In the genomic region with DNA sequence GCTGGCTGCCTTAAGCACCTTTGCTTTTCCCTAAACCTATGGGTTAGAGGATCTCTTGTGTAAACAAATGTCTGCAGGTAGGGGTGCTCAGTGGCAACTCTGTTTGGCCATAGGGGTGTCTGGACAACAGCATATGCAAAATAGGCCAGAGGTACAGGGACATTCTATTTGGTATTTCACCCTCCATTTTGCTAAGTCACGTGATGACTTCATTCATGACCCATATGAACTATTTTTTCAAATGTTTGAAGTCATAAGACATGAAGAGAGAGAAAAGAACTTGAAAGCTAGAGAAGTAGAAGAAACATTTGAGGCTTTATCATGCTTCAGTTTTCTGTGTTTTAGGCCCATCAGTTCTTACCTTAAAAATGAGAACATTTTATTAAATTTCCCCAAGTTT, we compare ENCODE assay signal across 20 cellular contexts.
DNase-seq lines count a peak whose midpoint lies in the region; ATAC-seq, FAIRE-seq and TF ChIP-seq lines count a peak whose summit lies in the region.
"Had no signal": no experiment of that assay in that cellular context is flagged by ENCODE, and none has a peak within 500 bp of the region (broad histone marks: within the 10 kb centered on the region; RNA-seq: fewer than 3 reads in every experiment).

No MANE protein-coding gene starts in this region.

- H3K23ac ChIP-seq in trophoblast cell (ENCODE audit: low read length): no peak overlapping the region

- TF ChIP-seq RAD21 in HepG2 (CRISPR knock-in tag; IDR thresholded peaks at IDR 0.05) (no peak), K562 (CRISPR knock-in tag; conservative IDR thresholded peaks at IDR 0.05 in 1 of 2, IDR thresholded peaks at IDR 0.05 in 1 of 2) (no peak)

- intact Hi-C loops in HepG2 (cut with micrococcal nuclease; ENCODE audit: unreplicated experiment) (no loop called here), right lobe of liver (cut with DNase I) (no loop called here), K562 (cut with micrococcal nuclease) (no loop called here)

- ATAC-seq in HepG2 (no peak), right lobe of liver (no peak), K562 (no peak)
- ATAC-seq: A549; CD8-positive, alpha-beta T cell had no signal

- H3K4ac ChIP-seq in trophoblast cell (ENCODE audit: low read depth, low read length): no peak overlapping the region

- H2AFZ ChIP-seq in HepG2 (ENCODE audit: low read length) (no peak overlapping the region), K562 (ENCODE audit: low read depth, low read length) (no peak overlapping the region), trophoblast cell (ENCODE audit: insufficient read depth, low read length, poor library complexity) (no peak overlapping the region)

- H3K4me1 ChIP-seq in HepG2 (ENCODE audit: insufficient read depth, low read length): peaks cover 3% of the 10 kb centered on the region
- H3K4me1 ChIP-seq in right lobe of liver: no peaks in the 10 kb centered on the region
- no peaks in the 10 kb centered on the region for H3K4me1 ChIP-seq in K562 (replicated peaks in 1 of 2; ENCODE audit: control insufficient read depth in 2 of 2, insufficient read depth in 2 of 2, low read length in 2 of 2)
- H3K4me1 ChIP-seq in trophoblast cell (ENCODE audit: control insufficient read depth in 1 of 2, insufficient read depth in 2 of 2, low read length in 2 of 2): no peaks in the 10 kb centered on the region
- H3K4me1 ChIP-seq: Caco-2 had no signal

- no peak overlapping the region for H4K91ac ChIP-seq in trophoblast cell (ENCODE audit: low read depth, low read length)

- no peak for TF ChIP-seq POLR2A in HepG2 (IDR thresholded peaks at IDR 0.05; ENCODE audit: insufficient read depth in 1 of 2, low read depth in 2 of 2, low read length in 2 of 2)
- TF ChIP-seq POLR2A in right lobe of liver (IDR thresholded peaks at IDR 0.05): no peak
- TF ChIP-seq POLR2A in K562 (conservative IDR thresholded peaks at IDR 0.05): no peak

- H3K4me2 ChIP-seq in HepG2 (ENCODE audit: low read depth, low read length): no peak overlapping the region
- no peak overlapping the region for H3K4me2 ChIP-seq in K562 (ENCODE audit: insufficient read depth, low read length)
- H3K4me2 ChIP-seq in trophoblast cell (ENCODE audit: low read length): no peak overlapping the region
- H3K4me2 ChIP-seq: A549; BLaER1 treated with 17β-estradiol and CSF1 and Interleukin-3, amounts not matched to agents 10 nM and 100 nM had no signal

- H2BK12ac ChIP-seq in trophoblast cell (ENCODE audit: low read length): no peak overlapping the region

- POLR2A ChIA-PET in HepG2 (lab: Yijun Ruan, JAX): no interaction called here
- POLR2A ChIA-PET in K562 (lab: Yijun Ruan, JAX): no interaction called here

- no peak overlapping the region for H3K4me3 ChIP-seq in HepG2 (replicated peaks in 1 of 3; ENCODE audit: insufficient read depth in 1 of 3, low read depth in 2 of 3, low read length in 3 of 3)
- H3K4me3 ChIP-seq in right lobe of liver: no peak overlapping the region
- no peak overlapping the region for H3K4me3 ChIP-seq in K562
- no peak overlapping the region for H3K4me3 ChIP-seq in trophoblast cell (ENCODE audit: low read depth, low read length)
- H3K4me3 ChIP-seq: A549; BLaER1 treated with 17β-estradiol and CSF1 and Interleukin-3, amounts not matched to agents 10 nM and 100 nM had no signal

- 19% methylated on average over 1 of the region's 1 CpG for WGBS in HepG2 (ENCODE audit: low lambda C conversion rate)
- 100% methylated on average over 1 of the region's 1 CpG for WGBS in right lobe of liver (ENCODE audit: insufficient coverage, low coverage, low lambda C conversion rate, missing lambda C conversion rate)
- WGBS in K562 (ENCODE audit: insufficient coverage, low coverage, missing lambda C conversion rate): 0% methylated on average over 1 of the region's 1 CpG
- no CpG with 5 or more reads among the region's 1 CpG for WGBS in trophoblast cell (ENCODE audit: extremely low coverage, insufficient coverage, insufficient read length)

- CTCF ChIA-PET in HepG2 (lab: Yijun Ruan, JAX; ENCODE audit: low intra/inter-chr PET ratio, low total read pairs) (no interaction called here), K562 (lab: Yijun Ruan, JAX; ENCODE audit: low intra/inter-chr PET ratio) (no interaction called here)

- no peaks in the 10 kb centered on the region for H3K27me3 ChIP-seq in HepG2 (ENCODE audit: control insufficient read depth in 1 of 2, insufficient read depth in 2 of 2, low read length in 2 of 2)
- no peaks in the 10 kb centered on the region for H3K27me3 ChIP-seq in right lobe of liver
- peaks cover 0 to 5% of the 10 kb centered on the region in 2 experiments; a peak in 3 of 5 replicates for H3K27me3 ChIP-seq in K562 (ENCODE audit: control insufficient read depth in 2 of 2, insufficient read depth in 2 of 2, low read length in 2 of 2)
- H3K27me3 ChIP-seq in trophoblast cell (ENCODE audit: insufficient read depth, low read length): no peaks in the 10 kb centered on the region
- H3K27me3 ChIP-seq: BLaER1 treated with 17β-estradiol and CSF1 and Interleukin-3, amounts not matched to agents 10 nM and 100 nM had no signal

- TF ChIP-seq CTCF in HepG2 (CRISPR knock-in tag; IDR thresholded peaks at IDR 0.05): no peak
- TF ChIP-seq CTCF in right lobe of liver (IDR thresholded peaks at IDR 0.05): no peak
- TF ChIP-seq CTCF in K562 (IDR thresholded peaks at IDR 0.05 in 2 of 3, conservative IDR thresholded peaks at IDR 0.05 in 1 of 3; ENCODE audit: insufficient read depth in 2 of 3, low read depth in 1 of 3, low read length in 3 of 3): no peak

- no peak overlapping the region for H3K14ac ChIP-seq in trophoblast cell (ENCODE audit: low read length)

- H4K20me1 ChIP-seq in HepG2 (ENCODE audit: insufficient read depth, low read length) (no peaks in the 10 kb centered on the region), K562 (replicated peaks; ENCODE audit: control insufficient read depth, insufficient read depth, low read length) (no peaks in the 10 kb centered on the region)
- H4K20me1 ChIP-seq: BLaER1 treated with 17β-estradiol and CSF1 and Interleukin-3, amounts not matched to agents 10 nM and 100 nM had no signal

- H3K9ac ChIP-seq in HepG2 (ENCODE audit: insufficient read depth, low read depth, low read length): no peak overlapping the region
- no peak overlapping the region for H3K9ac ChIP-seq in K562 (ENCODE audit: insufficient read depth in 1 of 2, low read depth in 2 of 2, low read length in 2 of 2)
- H3K9ac ChIP-seq in trophoblast cell (ENCODE audit: low read length): peak overlapping the region; percentile 13
- H3K9ac ChIP-seq: BLaER1 treated with 17β-estradiol and CSF1 and Interleukin-3, amounts not matched to agents 10 nM and 100 nM had no signal

- H3K36me3 ChIP-seq in HepG2 (replicated peaks in 1 of 2; ENCODE audit: control insufficient read depth in 1 of 2, insufficient read depth in 2 of 2, low read length in 2 of 2) (no peaks in the 10 kb centered on the region), right lobe of liver (no peaks in the 10 kb centered on the region), K562 (ENCODE audit: control insufficient read depth, insufficient read depth, low read length) (no peaks in the 10 kb centered on the region), trophoblast cell (ENCODE audit: control insufficient read depth in 1 of 2, insufficient read depth in 2 of 2, low read length in 2 of 2) (no peaks in the 10 kb centered on the region)
- H3K36me3 ChIP-seq: BLaER1 treated with 17β-estradiol and CSF1 and Interleukin-3, amounts not matched to agents 10 nM and 100 nM had no signal

- BruUV-seq in HepG2 (replicated peaks; lab: Mats Ljungman, UMichigan) (no TSS peak), K562 (replicated peaks; lab: Mats Ljungman, UMichigan) (no TSS peak)

- H3K79me2 ChIP-seq in HepG2 (ENCODE audit: insufficient read depth, low read length) (no peaks in the 10 kb centered on the region), K562 (ENCODE audit: control insufficient read depth, insufficient read depth, low read length) (no peaks in the 10 kb centered on the region), trophoblast cell (ENCODE audit: control insufficient read depth, insufficient read depth, low read length, poor library complexity) (no peaks in the 10 kb centered on the region)

- H3K27ac ChIP-seq in HepG2 (ENCODE audit: extremely low read length, insufficient read depth, low read length): no peak overlapping the region
- H3K27ac ChIP-seq in right lobe of liver: no peak overlapping the region
- no peak overlapping the region for H3K27ac ChIP-seq in K562 (ENCODE audit: extremely low read depth, low read depth, low read length)
- H3K27ac ChIP-seq in trophoblast cell (ENCODE audit: low read depth, low read length): no peak overlapping the region
- H3K27ac ChIP-seq: 22Rv1; A549; BLaER1 treated with 17β-estradiol and CSF1 and Interleukin-3, amounts not matched to agents 10 nM and 100 nM; C4-2B had no signal

- no peak for FAIRE-seq in HepG2 (lab: Jason Lieb, UNC)
- FAIRE-seq in K562 (lab: Jason Lieb, UNC): no peak
- FAIRE-seq: A549, D721Med, G401.6, GM12892, GM18507 had no signal

- H3K18ac ChIP-seq in trophoblast cell (ENCODE audit: low read length): no peak overlapping the region

- H4K12ac ChIP-seq in trophoblast cell (ENCODE audit: low read depth, low read length): no peak overlapping the region

- no peaks in the 10 kb centered on the region for H3K9me3 ChIP-seq in HepG2 (ENCODE audit: low read length)
- no peaks in the 10 kb centered on the region for H3K9me3 ChIP-seq in right lobe of liver
- no peaks in the 10 kb centered on the region for H3K9me3 ChIP-seq in K562 (replicated peaks; ENCODE audit: control insufficient read depth, insufficient read depth, low read depth, low read length)
- H3K9me3 ChIP-seq in trophoblast cell (ENCODE audit: insufficient read depth, low read depth, low read length): no peaks in the 10 kb centered on the region
- H3K9me3 ChIP-seq: BLaER1 treated with 17β-estradiol and CSF1 and Interleukin-3, amounts not matched to agents 10 nM and 100 nM; Caco-2 had no signal

- no peak overlapping the region for H2AK5ac ChIP-seq in trophoblast cell (ENCODE audit: low read length)

- no peak overlapping the region for H4K8ac ChIP-seq in trophoblast cell (ENCODE audit: low read depth, low read length)

- no peak overlapping the region for H2BK120ac ChIP-seq in trophoblast cell (ENCODE audit: insufficient read depth, low read length, poor library complexity)

- DNase-seq in HepG2 (ENCODE audit: low spot score): no peak
- DNase-seq in right lobe of liver: no peak
- DNase-seq in K562 (ENCODE audit: extremely low read depth in 1 of 4, low spot score in 3 of 4): no peak
- no peak for DNase-seq in trophoblast cell
- no peak for DNase-seq in NCI-H187 (lab: John Stamatoyannopoulos, UW)
- DNase-seq in NCI-H1048 (lab: John Stamatoyannopoulos, UW): no peak
- DNase-seq: AML-193; Caco-2; Calu3; CD4-positive, alpha-beta T cell; CD8-positive, alpha-beta T cell; GF-D8 had no signal

- H2BK5ac ChIP-seq in trophoblast cell (ENCODE audit: low read depth, low read length, poor library complexity): no peak overlapping the region

- H3K9me1 ChIP-seq in K562 (ENCODE audit: control insufficient read depth, insufficient read depth, low read length): no peaks in the 10 kb centered on the region

- in situ Hi-C loops in HepG2 (cut with HindIII; ENCODE audit: extremely low pct_ligation_motif_present, low pct_unique_long_range_greater_than_20kb): no loop called here
- in situ Hi-C loops in K562 (cut with MboI): no loop called here

- no peaks in the 10 kb centered on the region for H3K79me1 ChIP-seq in trophoblast cell (ENCODE audit: low read length)

- TF ChIP-seq EP300 in HepG2 (IDR thresholded peaks at IDR 0.05; ENCODE audit: low read depth in 2 of 2, low read length in 2 of 2) (no peak), HepG2 (CRISPR knock-in tag; IDR thresholded peaks at IDR 0.05; ENCODE audit: borderline replicate concordance) (no peak), K562 (IDR thresholded peaks at IDR 0.05; ENCODE audit: low read length) (no peak)
